9 cellular contexts compared by ENCODE assay signal in the genomic region with DNA sequence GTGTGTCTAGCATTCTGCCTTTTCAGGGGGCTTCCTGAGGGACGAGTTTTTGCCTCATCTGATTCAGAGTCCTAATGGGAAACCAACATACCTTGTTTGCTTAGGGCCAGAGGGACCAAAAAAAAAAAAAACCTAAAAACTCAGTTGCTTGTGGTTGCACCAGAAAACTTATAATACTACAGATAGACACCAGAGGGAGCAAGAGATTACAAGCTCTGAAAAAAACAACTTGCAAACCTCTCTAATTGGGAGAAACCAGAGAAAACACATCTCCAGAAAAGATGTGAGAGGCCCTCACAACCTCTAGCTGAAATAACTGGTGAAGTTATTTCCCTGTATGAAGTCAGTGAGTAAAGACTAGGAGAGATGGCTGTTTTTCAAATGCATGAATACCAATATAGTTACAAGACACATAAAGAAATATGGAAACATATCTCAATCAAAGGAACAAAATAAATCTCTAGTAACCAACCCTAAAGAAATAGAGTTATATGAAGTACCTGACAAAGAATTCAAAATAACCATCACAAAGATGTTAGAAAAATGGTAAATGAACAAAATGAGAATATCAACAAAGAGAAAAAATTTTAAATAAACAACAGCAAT.
DNase-seq lines count a peak whose midpoint lies in the region; ATAC-seq and TF ChIP-seq lines count a peak whose summit lies in the region.
"Had no signal": no experiment of that assay in that cellular context is flagged by ENCODE, and none has a peak within 500 bp of the region (broad histone marks: within the 10 kb centered on the region; RNA-seq: fewer than 3 reads in every experiment).

No MANE protein-coding gene starts in this region.

- DNase-seq in NCI-H1417 (lab: John Stamatoyannopoulos, UW) (peak in 2 of 3 experiments; percentile 12 to 39), NCI-H1417 treated with DMSO at 0.1 percent for 48 hours (lab: John Stamatoyannopoulos, UW) (no peak), NCI-H2196 (lab: John Stamatoyannopoulos, UW; ENCODE audit: unreplicated experiment) (peak; percentile 40), MCF 10A (ENCODE audit: unreplicated experiment) (peak; percentile 38), myocyte (ENCODE audit: low read depth) (peak; percentile 60)
- no peak for DNase-seq in naive thymus-derived CD4-positive, alpha-beta T cell

- no peaks in the 10 kb centered on the region for H3K36me3 ChIP-seq in naive thymus-derived CD4-positive, alpha-beta T cell (ENCODE audit: control insufficient read depth in 2 of 3, insufficient read depth in 3 of 3, low read length in 3 of 3)
- H3K36me3 ChIP-seq: BLaER1 treated with 17β-estradiol and CSF1 and Interleukin-3, amounts not matched to agents 10 nM and 100 nM had no signal

- H3K27me3 ChIP-seq in naive thymus-derived CD4-positive, alpha-beta T cell (ENCODE audit: control insufficient read depth in 2 of 2, insufficient read depth in 2 of 2, low read length in 2 of 2): no peaks in the 10 kb centered on the region
- H3K27me3 ChIP-seq: BLaER1 treated with 17β-estradiol and CSF1 and Interleukin-3, amounts not matched to agents 10 nM and 100 nM had no signal

- CTCF ChIA-PET in MCF 10A (lab: Yijun Ruan, JAX): interaction anchor here (0.5 to 5.0 kb wide), 41 partner anchors 10 to 1317 kb away, joined by 3 to 37 read pairs (median 3); no protein-coding TSS in a partner anchor
- CTCF ChIA-PET in naive thymus-derived CD4-positive, alpha-beta T cell (lab: Charles Lee): no interaction called here

- TF ChIP-seq CTCF in MCF 10A (IDR thresholded peaks at IDR 0.05; ENCODE audit: unreplicated experiment): peak; percentile 71

- ATAC-seq in GM18868 (IDR thresholded peaks at IDR 0.05; ENCODE audit: unreplicated experiment) (no peak), GM18517 (IDR thresholded peaks at IDR 0.05; ENCODE audit: unreplicated experiment) (no peak)
- no peak for ATAC-seq in naive thymus-derived CD4-positive, alpha-beta T cell

- POLR2A ChIA-PET in MCF 10A (lab: Yijun Ruan, JAX): interaction anchor here (0.6 to 1.1 kb wide), 2 partner anchors 25 to 315 kb away, joined by 3 read pairs; no protein-coding TSS in a partner anchor
- POLR2A ChIA-PET in naive thymus-derived CD4-positive, alpha-beta T cell (lab: Charles Lee): no interaction called here

- intact Hi-C loops in MCF 10A (cut with micrococcal nuclease): loop anchor here (1.0 to 10.0 kb wide), 6 partner anchors 124 to 1004 kb away; no protein-coding TSS in a partner anchor
- intact Hi-C loops in naive thymus-derived CD4-positive, alpha-beta T cell (cut with micrococcal nuclease): loop anchor here (1.0 to 5.0 kb wide), 5 partner anchors 194 to 1004 kb away; no protein-coding TSS in a partner anchor

- H3K4me1 ChIP-seq in naive thymus-derived CD4-positive, alpha-beta T cell (ENCODE audit: control insufficient read depth in 2 of 2, insufficient read depth in 2 of 2, low read length in 2 of 2): no peaks in the 10 kb centered on the region
- H3K4me1 ChIP-seq: BLaER1 treated with 17β-estradiol and CSF1 and Interleukin-3, amounts not matched to agents 10 nM and 100 nM had no signal

- peaks cover 20% of the 10 kb centered on the region for H3K27me3 Mint-ChIP-seq in MCF 10A (ENCODE audit: insufficient read depth, unreplicated experiment)
- peaks cover 6 to 32% (median 28%) of the 10 kb centered on the region in 5 donors for H3K27me3 Mint-ChIP-seq in naive thymus-derived CD4-positive, alpha-beta T cell

- H3K4me1 Mint-ChIP-seq in MCF 10A (ENCODE audit: insufficient read depth, unreplicated experiment): peaks cover 13% of the 10 kb centered on the region
- no peaks in the 10 kb centered on the region for H3K4me1 Mint-ChIP-seq in naive thymus-derived CD4-positive, alpha-beta T cell

- H3K4me3 ChIP-seq in naive thymus-derived CD4-positive, alpha-beta T cell (ENCODE audit: low read length): no peak overlapping the region
- H3K4me3 ChIP-seq: BLaER1 treated with 17β-estradiol and CSF1 and Interleukin-3, amounts not matched to agents 10 nM and 100 nM had no signal

- no peak overlapping the region for H3K4me3 Mint-ChIP-seq in MCF 10A (ENCODE audit: unreplicated experiment)
- H3K4me3 Mint-ChIP-seq in naive thymus-derived CD4-positive, alpha-beta T cell: no peak overlapping the region

- H3K36me3 Mint-ChIP-seq in MCF 10A (ENCODE audit: insufficient read depth, unreplicated experiment): no peaks in the 10 kb centered on the region
- peaks cover 0 to 7% (median 0%) of the 10 kb centered on the region in 5 donors for H3K36me3 Mint-ChIP-seq in naive thymus-derived CD4-positive, alpha-beta T cell

- BruUV-seq in MCF 10A (replicated peaks; lab: Mats Ljungman, UMichigan): no TSS peak

- no peak overlapping the region for H3K27ac ChIP-seq in naive thymus-derived CD4-positive, alpha-beta T cell (ENCODE audit: low read depth, low read length)
- H3K27ac ChIP-seq: BLaER1 treated with 17β-estradiol and CSF1 and Interleukin-3, amounts not matched to agents 10 nM and 100 nM had no signal

- no peak overlapping the region for H3K27ac Mint-ChIP-seq in MCF 10A (ENCODE audit: low read depth, unreplicated experiment)
- no peak overlapping the region for H3K27ac Mint-ChIP-seq in naive thymus-derived CD4-positive, alpha-beta T cell

- H3K9me3 Mint-ChIP-seq in MCF 10A (ENCODE audit: unreplicated experiment): peaks cover 15% of the 10 kb centered on the region
- H3K9me3 Mint-ChIP-seq in naive thymus-derived CD4-positive, alpha-beta T cell: peaks cover 0 to 21% (median 5%) of the 10 kb centered on the region in 11 donors

- H3K9me3 ChIP-seq in naive thymus-derived CD4-positive, alpha-beta T cell (ENCODE audit: control insufficient read depth in 2 of 3, low read length in 3 of 3): no peaks in the 10 kb centered on the region

Comparison
In these comparisons a context has a peak if more than half of its experiments do, and no peak if none do; other contexts are left out.
1. DNase-seq: peak in NCI-H1417 (2 of 3), NCI-H2196 (single experiment), MCF 10A (single experiment) and myocyte (single experiment); none in NCI-H1417 treated with DMSO at 0.1 percent for 48 hours (single experiment) and naive thymus-derived CD4-positive, alpha-beta T cell (0 of 9).